ENCODE assay signal across 8 cellular contexts in genomic region chr1:205505076-205505729, GRCh38. TPM values are rescaled to one million over a fixed set of nuclear protein-coding genes. Genes with fewer than 3 reads are reported as not detected.
DNase-seq lines count a peak whose midpoint lies in the region; ATAC-seq, FAIRE-seq and TF ChIP-seq lines count a peak whose summit lies in the region.

No MANE protein-coding gene starts in this region.

- no peaks in the 10 kb centered on the region for H3K9me2 ChIP-seq in Loucy (replicated peaks; ENCODE audit: low read depth, low read length)

- DNase-seq in NCI-H226: no peak
- DNase-seq in frontal cortex (ENCODE audit: low spot score in 2 of 2): no peak

- H3K27ac ChIP-seq in BLaER1 treated with 17β-estradiol and CSF1 and Interleukin-3, amounts not matched to agents 10 nM and 100 nM: peak overlapping the region; percentile 27 to 83 (median 76); a peak in 21 of 22 replicates
- H3K27ac ChIP-seq in duodenal mucosa (ENCODE audit: low read depth, low read length) (peak overlapping the region; percentile 36), muscle layer of colon (ENCODE audit: low read depth, low read length) (peak overlapping the region; percentile 53)

- H3K27me3 ChIP-seq in BLaER1 treated with 17β-estradiol and CSF1 and Interleukin-3, amounts not matched to agents 10 nM and 100 nM: no peaks in the 10 kb centered on the region
- H3K27me3 ChIP-seq in Loucy (ENCODE audit: insufficient read depth, low read length, poor library complexity, severe bottlenecking): no peaks in the 10 kb centered on the region
- no peaks in the 10 kb centered on the region for H3K27me3 ChIP-seq in duodenal mucosa (ENCODE audit: control insufficient read depth in 1 of 2, insufficient read depth in 2 of 2, low read length in 2 of 2)
- H3K27me3 ChIP-seq in muscle layer of colon (ENCODE audit: control insufficient read depth in 1 of 2, insufficient read depth in 2 of 2, low read length in 2 of 2): no peaks in the 10 kb centered on the region

- peak overlapping the region; percentile 75 to 85 (median 81) for H3K9ac ChIP-seq in BLaER1 treated with 17β-estradiol and CSF1 and Interleukin-3, amounts not matched to agents 10 nM and 100 nM
- H3K9ac ChIP-seq in Loucy (ENCODE audit: low read depth, low read length, poor library complexity, severe bottlenecking) (peak overlapping the region; percentile 90), duodenal mucosa (ENCODE audit: low read depth in 1 of 2, low read length in 2 of 2) (peak overlapping the region; percentile 65 to 76), muscle layer of colon (ENCODE audit: low read length) (peak overlapping the region; percentile 61)

- peaks cover 27% of the 10 kb centered on the region; the same call in 1 of the 2 replicates for H3K79me2 ChIP-seq in Loucy (ENCODE audit: insufficient read depth, low read length)

- peak overlapping the region; percentile 66 to 82 (median 76) for H3K4me3 ChIP-seq in BLaER1 treated with 17β-estradiol and CSF1 and Interleukin-3, amounts not matched to agents 10 nM and 100 nM
- H3K4me3 ChIP-seq in Loucy (ENCODE audit: low read length, poor library complexity, severe bottlenecking) (peak overlapping the region; percentile 96), duodenal mucosa (ENCODE audit: low read depth in 1 of 2, low read length in 2 of 2) (peak overlapping the region; percentile 73 to 82), muscle layer of colon (ENCODE audit: low read depth in 1 of 2, low read length in 2 of 2) (peak overlapping the region; percentile 48 to 73)

- no peaks in the 10 kb centered on the region for H3K36me3 ChIP-seq in BLaER1 treated with 17β-estradiol and CSF1 and Interleukin-3, amounts not matched to agents 10 nM and 100 nM
- H3K36me3 ChIP-seq in Loucy (ENCODE audit: insufficient read depth, low read length): no peaks in the 10 kb centered on the region
- H3K36me3 ChIP-seq in duodenal mucosa (ENCODE audit: control insufficient read depth in 1 of 2, insufficient read depth in 2 of 2, low read length in 2 of 2): no peaks in the 10 kb centered on the region
- no peaks in the 10 kb centered on the region for H3K36me3 ChIP-seq in muscle layer of colon (ENCODE audit: insufficient read depth, low read length)

- no peak for FAIRE-seq in frontal cortex (lab: Jason Lieb, UNC)

- peak overlapping the region; percentile 85 for H2AFZ ChIP-seq in Loucy (ENCODE audit: low read length)

- no peaks in the 10 kb centered on the region for H3K9me3 ChIP-seq in BLaER1 treated with 17β-estradiol and CSF1 and Interleukin-3, amounts not matched to agents 10 nM and 100 nM (replicated peaks in 1 of 11)
- H3K9me3 ChIP-seq in Loucy (ENCODE audit: insufficient read depth, low read depth, low read length) (no peaks in the 10 kb centered on the region), duodenal mucosa (ENCODE audit: control insufficient read depth in 1 of 2, low read length in 2 of 2) (no peaks in the 10 kb centered on the region), muscle layer of colon (ENCODE audit: low read length) (no peaks in the 10 kb centered on the region)

- H4K20me1 ChIP-seq in BLaER1 treated with 17β-estradiol and CSF1 and Interleukin-3, amounts not matched to agents 10 nM and 100 nM: peaks cover 0 to 25% (median 16%) of the 10 kb centered on the region in 11 experiments; a peak in 14 of 22 replicates
- peaks cover 11% of the 10 kb centered on the region for H4K20me1 ChIP-seq in Loucy (ENCODE audit: insufficient read depth, low read length, poor library complexity, severe bottlenecking)

- H3K4me1 ChIP-seq in BLaER1 treated with 17β-estradiol and CSF1 and Interleukin-3, amounts not matched to agents 10 nM and 100 nM: peaks cover 17 to 52% (median 38%) of the 10 kb centered on the region in 10 experiments
- H3K4me1 ChIP-seq in Loucy (ENCODE audit: insufficient read depth, low read length, poor library complexity, severe bottlenecking) (peaks cover 23% of the 10 kb centered on the region), duodenal mucosa (ENCODE audit: control insufficient read depth in 1 of 2, insufficient read depth in 2 of 2, low read length in 2 of 2) (peaks cover 44 to 57% of the 10 kb centered on the region in 2 donors), muscle layer of colon (ENCODE audit: insufficient read depth, low read length) (peaks cover 19% of the 10 kb centered on the region)

- TF ChIP-seq CTCF in Loucy (conservative IDR thresholded peaks at IDR 0.05; ENCODE audit: low read length): no peak

- H3K4me2 ChIP-seq in BLaER1 treated with 17β-estradiol and CSF1 and Interleukin-3, amounts not matched to agents 10 nM and 100 nM: peak overlapping the region; percentile 92 to 100 (median 98)
- H3K4me2 ChIP-seq in Loucy (ENCODE audit: low read depth, low read length, poor library complexity, severe bottlenecking): peak overlapping the region; percentile 91

- no peaks in the 10 kb centered on the region for H3F3A ChIP-seq in Loucy (ENCODE audit: low read depth)

- ATAC-seq in GM19324 (IDR thresholded peaks at IDR 0.05; ENCODE audit: low FRiP score, unreplicated experiment): no peak
- ATAC-seq in GM21390 (IDR thresholded peaks at IDR 0.05; ENCODE audit: unreplicated experiment): no peak

RNA-seq across cellular contexts. Expression of gene CDK18, which starts 0.7 kb away (rescaled TPM):
- 0.82 TPM for total RNA-seq in frontal cortex

RNA-seq across cellular contexts. Expression of gene BLACAT1, which starts 49.4 kb away (rescaled TPM):
- total RNA-seq in frontal cortex: 0.41 TPM
